ENCODE assay signal across 17 cellular contexts in genomic region chr11:6636480-6636879, GRCh38.
"Had no signal": no experiment of that assay in that cellular context is flagged by ENCODE, and none has a peak within 500 bp of the region (broad histone marks: within the 10 kb centered on the region; RNA-seq: fewer than 3 reads in every experiment).

No MANE protein-coding gene starts in this region.

- H3K27me3 ChIP-seq: testis had no signal

- H3K36me3 Mint-ChIP-seq: memory B cell; stimulated activated naive B cell treated with anti-CD40 and anti-IgM and Interleukin-4, amounts not matched to agents 10 μg/mL and 1 μg/mL and 100 μg/mL, for 72 hours had no signal

- H3K27ac ChIP-seq: testis had no signal

- DNase-seq: activated B cell treated with CpG ODN at 0.5 μM for 24 hours; activated T-cell treated with anti-CD3 and anti-CD28 coated beads, Interleukin-2, amount 50 U/mL, for 1 hour; amniotic stem cell; cerebellar nuclear complex; dermis blood vessel endothelial cell; endodermal cell; glutamatergic neuron; left colon; SHP77; stimulated activated CD4-positive, alpha-beta T cell treated with anti-CD3 and anti-CD28 coated beads, Interleukin-1b, Interleukin-23, amount 100 ng/mL, for 48 hours; stimulated activated naive B cell treated with anti-CD40 and anti-IgM and Interleukin-4, amounts not matched to agents 10 μg/mL and 1 μg/mL and 100 μg/mL, for 72 hours; T-helper 17 cell; testis had no signal

- H3K27me3 Mint-ChIP-seq: activated B cell treated with CpG ODN at 0.5 μM for 24 hours; activated naive CD4-positive, alpha-beta T cell treated with anti-CD3 and anti-CD28 coated beads, Interleukin-2, amount 50 U/mL, for 24 hours; brain; memory B cell; stimulated activated naive B cell treated with anti-CD40 and anti-IgM and Interleukin-4, amounts not matched to agents 10 μg/mL and 1 μg/mL and 100 μg/mL, for 72 hours; T-helper 17 cell had no signal

- H3K4me3 Mint-ChIP-seq: activated B cell treated with CpG ODN at 0.5 μM for 24 hours; activated naive CD4-positive, alpha-beta T cell treated with anti-CD3 and anti-CD28 coated beads, Interleukin-2, amount 50 U/mL, for 24 hours; brain; endodermal cell; memory B cell; stimulated activated naive B cell treated with anti-CD40 and anti-IgM and Interleukin-4, amounts not matched to agents 10 μg/mL and 1 μg/mL and 100 μg/mL, for 72 hours; T-helper 17 cell had no signal

- H3K27ac Mint-ChIP-seq: activated B cell treated with CpG ODN at 0.5 μM for 24 hours; activated naive CD4-positive, alpha-beta T cell treated with anti-CD3 and anti-CD28 coated beads, Interleukin-2, amount 50 U/mL, for 24 hours; brain; endodermal cell; memory B cell; stimulated activated naive B cell treated with anti-CD40 and anti-IgM and Interleukin-4, amounts not matched to agents 10 μg/mL and 1 μg/mL and 100 μg/mL, for 72 hours; T-helper 17 cell had no signal

- FAIRE-seq: TTC549 had no signal

- H3K4me3 ChIP-seq: testis had no signal

- ATAC-seq: left colon; stimulated activated naive B cell treated with anti-CD40 and anti-IgM and Interleukin-4, amounts not matched to agents 10 μg/mL and 1 μg/mL and 100 μg/mL, for 72 hours; T-helper 17 cell had no signal

- H3K9me3 Mint-ChIP-seq: activated B cell treated with CpG ODN at 0.5 μM for 24 hours; activated naive CD4-positive, alpha-beta T cell treated with anti-CD3 and anti-CD28 coated beads, Interleukin-2, amount 50 U/mL, for 24 hours; brain; endodermal cell; memory B cell; stimulated activated naive B cell treated with anti-CD40 and anti-IgM and Interleukin-4, amounts not matched to agents 10 μg/mL and 1 μg/mL and 100 μg/mL, for 72 hours had no signal

- H3K4me1 Mint-ChIP-seq: activated B cell treated with CpG ODN at 0.5 μM for 24 hours; activated naive CD4-positive, alpha-beta T cell treated with anti-CD3 and anti-CD28 coated beads, Interleukin-2, amount 50 U/mL, for 24 hours; endodermal cell had no signal

- H3K9me3 ChIP-seq: testis had no signal
